In the genomic region with DNA sequence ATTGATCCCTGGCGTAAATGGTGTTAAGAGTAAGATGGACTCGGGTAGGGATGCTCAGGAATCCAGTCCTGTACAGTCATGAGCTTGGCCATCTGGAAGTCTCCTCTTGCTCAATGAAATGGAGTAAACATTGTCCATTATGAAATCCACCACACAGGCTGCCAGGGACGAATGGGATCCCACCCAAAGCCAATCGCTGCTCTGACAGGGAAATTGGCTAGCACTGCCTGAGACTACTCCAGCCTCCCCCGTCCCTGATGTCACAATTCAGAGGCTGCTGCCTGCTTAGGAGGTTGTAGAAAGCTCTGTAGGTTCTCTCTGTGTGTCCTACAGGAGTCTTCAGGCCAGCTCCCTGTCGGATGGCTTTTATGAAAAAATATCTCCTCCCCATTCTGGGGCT, we compare ENCODE assay signal across 9 cellular contexts. TPM values are rescaled to one million over a fixed set of nuclear protein-coding genes. Genes with fewer than 3 reads are reported as not detected.
A peak's percentile ranks its signal among the peaks of the same experiment; 100 is the strongest.
DNase-seq lines count a peak whose midpoint lies in the region; ATAC-seq and TF ChIP-seq lines count a peak whose summit lies in the region.
"Had no signal": no experiment of that assay in that cellular context is flagged by ENCODE, and none has a peak within 500 bp of the region (broad histone marks: within the 10 kb centered on the region; RNA-seq: fewer than 3 reads in every experiment).

A gene (plus strand): TSS at position 263 of the 400 bp plus-strand sequence. CDS start 97 bp downstream, at position 360.

- H3K27me3 ChIP-seq in IMR-90 (ENCODE audit: control insufficient read depth, insufficient read depth, low read length) (no peaks in the 10 kb centered on the region), hepatocyte (peaks cover 3% of the 10 kb centered on the region), stomach smooth muscle (ENCODE audit: control insufficient read depth in 1 of 2, insufficient read depth in 2 of 2, low read length in 2 of 2) (no peaks in the 10 kb centered on the region), HAP-1 (ENCODE audit: low read depth) (0 out of 2 replicates have a peak, but pooled peaks cover 2% of the 10 kb centered on the region), WERI-Rb-1 (ENCODE audit: insufficient read depth, low read depth, severe bottlenecking) (peaks cover 58% of the 10 kb centered on the region)

- CTCF ChIA-PET in IMR-90 (lab: Yijun Ruan, JAX): interaction anchor here (1.4 kb wide), 1 partner anchor 13 kb away, joined by 3 read pairs; no protein-coding TSS in a partner anchor

- H3K79me1 ChIP-seq in IMR-90 (ENCODE audit: low read depth in 1 of 2, low read length in 2 of 2): no peaks in the 10 kb centered on the region

- ATAC-seq in IMR-90 (ENCODE audit: low read depth): peak; percentile 86
- ATAC-seq in activated naive CD8-positive, alpha-beta T cell treated with anti-CD3 and anti-CD28 coated beads, Interleukin-2, amount 50 U/mL, for 24 hours: no peak

- no peak within 1 kb of the TSS for H2BK20ac ChIP-seq in IMR-90 (ENCODE audit: low read depth, low read length)

- H2AK5ac ChIP-seq in IMR-90 (ENCODE audit: low read depth, low read length): 0 out of 2 replicates have a peak within 1 kb of the TSS, but pooled peaks have one; percentile 20

- H3K36me3 ChIP-seq in IMR-90 (ENCODE audit: control insufficient read depth, insufficient read depth, low read length): no peaks in the 10 kb centered on the region
- H3K36me3 ChIP-seq in hepatocyte (replicated peaks; ENCODE audit: insufficient read depth, low read depth): no peaks in the 10 kb centered on the region
- no peaks in the 10 kb centered on the region for H3K36me3 ChIP-seq in stomach smooth muscle (ENCODE audit: control insufficient read depth in 2 of 2, insufficient read depth in 2 of 2, low read length in 2 of 2)
- no peaks in the 10 kb centered on the region for H3K36me3 ChIP-seq in HAP-1 (replicated peaks)
- no peaks in the 10 kb centered on the region for H3K36me3 ChIP-seq in WERI-Rb-1

- no peak within 1 kb of the TSS; the same call in 1 of the 2 replicates for H3K23ac ChIP-seq in IMR-90 (ENCODE audit: low read depth, low read length)

- no peak within 1 kb of the TSS for H3K56ac ChIP-seq in IMR-90 (ENCODE audit: extremely low read depth, insufficient read depth, low read length)

- H2BK120ac ChIP-seq in IMR-90 (ENCODE audit: low read depth, low read length): no peak within 1 kb of the TSS

- H3K27ac Mint-ChIP-seq in activated naive CD8-positive, alpha-beta T cell treated with anti-CD3 and anti-CD28 coated beads, Interleukin-2, amount 50 U/mL, for 24 hours: peak within 1 kb of the TSS; percentile 63
- H3K27ac Mint-ChIP-seq in chondrocyte (ENCODE audit: unreplicated experiment): no peak within 1 kb of the TSS

- H3K9me3 ChIP-seq in IMR-90 (ENCODE audit: control insufficient read depth, insufficient read depth, low read length) (no peaks in the 10 kb centered on the region), hepatocyte (ENCODE audit: low read depth) (no peaks in the 10 kb centered on the region), stomach smooth muscle (ENCODE audit: control insufficient read depth in 2 of 2, low read length in 2 of 2) (no peaks in the 10 kb centered on the region), HAP-1 (no peaks in the 10 kb centered on the region), WERI-Rb-1 (ENCODE audit: severe bottlenecking) (no peaks in the 10 kb centered on the region)

- intact Hi-C loops in IMR-90 (cut with micrococcal nuclease): no loop called here

- no CpG with 5 or more reads among the region's 6 CpGs for WGBS in IMR-90 (ENCODE audit: extremely low coverage in 2 of 2, insufficient read length in 1 of 2), 2 experiments
- WGBS in hepatocyte (ENCODE audit: low lambda C conversion rate, missing lambda C conversion rate): 77% methylated on average over 6 of the region's 6 CpGs

- DNase-seq in IMR-90 (peak; percentile 83), hepatocyte (ENCODE audit: low spot score) (peak; percentile 21), HAP-1 (ENCODE audit: low spot score in 2 of 2) (no peak), chondrocyte (ENCODE audit: low spot score) (no peak), WERI-Rb-1 (no peak)
- DNase-seq in activated naive CD8-positive, alpha-beta T cell treated with anti-CD3 and anti-CD28 coated beads, Interleukin-2, amount 50 U/mL, for 24 hours: no peak
- DNase-seq in effector CD4-positive, alpha-beta T cell: no peak
- DNase-seq: dermis blood vessel endothelial cell had no signal

- no peak within 1 kb of the TSS for H2AK9ac ChIP-seq in IMR-90 (replicated peaks; ENCODE audit: low read depth, low read length, poor library complexity)

- H2AFZ ChIP-seq in IMR-90 (replicated peaks; ENCODE audit: low read length, poor library complexity) (no peak within 1 kb of the TSS), hepatocyte (no peak within 1 kb of the TSS)

- H3K4me1 ChIP-seq in IMR-90 (ENCODE audit: control insufficient read depth, insufficient read depth, low read length): no peaks in the 10 kb centered on the region
- H3K4me1 ChIP-seq in hepatocyte (ENCODE audit: insufficient read depth): no peaks in the 10 kb centered on the region
- H3K4me1 ChIP-seq in stomach smooth muscle (ENCODE audit: control insufficient read depth, insufficient read depth, low read length): no peaks in the 10 kb centered on the region
- H3K4me1 ChIP-seq in HAP-1: no peaks in the 10 kb centered on the region

- H3K4me2 ChIP-seq in IMR-90 (ENCODE audit: low read depth, low read length) (no peak within 1 kb of the TSS), hepatocyte (no peak within 1 kb of the TSS)

- H4K5ac ChIP-seq in IMR-90 (ENCODE audit: low read depth, low read length): no peak within 1 kb of the TSS

- no peak within 1 kb of the TSS for H4K91ac ChIP-seq in IMR-90 (ENCODE audit: insufficient read depth, low read depth, low read length)

- no peaks in the 10 kb centered on the region for H3K9me2 ChIP-seq in hepatocyte (replicated peaks; ENCODE audit: insufficient read depth)

- H3K9ac ChIP-seq in IMR-90 (ENCODE audit: low read depth, low read length): no peak within 1 kb of the TSS
- no peak within 1 kb of the TSS for H3K9ac ChIP-seq in stomach smooth muscle (ENCODE audit: low read length in 2 of 2)

- no peaks in the 10 kb centered on the region for H3K9me1 ChIP-seq in IMR-90 (ENCODE audit: insufficient read depth, low read length)

- H2BK5ac ChIP-seq in IMR-90 (ENCODE audit: low read depth, low read length, poor library complexity, severe bottlenecking): no peak within 1 kb of the TSS

- H3K14ac ChIP-seq in IMR-90 (replicated peaks; ENCODE audit: low read depth, low read length): no peak within 1 kb of the TSS

- peaks cover 62% of the 10 kb centered on the region for H3K4me1 Mint-ChIP-seq in activated naive CD8-positive, alpha-beta T cell treated with anti-CD3 and anti-CD28 coated beads, Interleukin-2, amount 50 U/mL, for 24 hours
- H3K4me1 Mint-ChIP-seq in chondrocyte (ENCODE audit: low read depth): no peaks in the 10 kb centered on the region

- H4K20me1 ChIP-seq in IMR-90 (ENCODE audit: insufficient read depth, low read length) (no peaks in the 10 kb centered on the region), hepatocyte (ENCODE audit: insufficient read depth, poor library complexity, severe bottlenecking) (no peaks in the 10 kb centered on the region)

- in situ Hi-C loops in IMR-90 (cut with MboI; ENCODE audit: low sequenced_read_pairs) (no loop called here), HAP-1 (cut with MboI; ENCODE audit: low sequenced_read_pairs) (no loop called here)

- TF ChIP-seq RAD21 in IMR-90 (IDR thresholded peaks at IDR 0.05; ENCODE audit: low read length): no peak

- H3K18ac ChIP-seq in IMR-90 (ENCODE audit: low read depth, low read length): no peak within 1 kb of the TSS

- H3K27ac ChIP-seq in IMR-90 (ENCODE audit: insufficient read depth, low read length) (no peak within 1 kb of the TSS), hepatocyte (no peak within 1 kb of the TSS), stomach smooth muscle (ENCODE audit: low read length) (peak within 1 kb of the TSS; percentile 26), WERI-Rb-1 (no peak within 1 kb of the TSS)

- H3K4me3 ChIP-seq in IMR-90 (ENCODE audit: insufficient read depth, low read depth, low read length): no peak within 1 kb of the TSS
- no peak within 1 kb of the TSS for H3K4me3 ChIP-seq in hepatocyte
- peak within 1 kb of the TSS in 1 of 2 donors; percentile 3 for H3K4me3 ChIP-seq in stomach smooth muscle (ENCODE audit: low read length in 2 of 2)
- H3K4me3 ChIP-seq in HAP-1: no peak within 1 kb of the TSS
- no peak within 1 kb of the TSS for H3K4me3 ChIP-seq in WERI-Rb-1 (ENCODE audit: low read depth, low read length)

- H3K4ac ChIP-seq in IMR-90 (ENCODE audit: low read depth, low read length): no peak within 1 kb of the TSS

- no peak within 1 kb of the TSS for H4K8ac ChIP-seq in IMR-90 (ENCODE audit: low read depth in 2 of 2, low read length in 2 of 2)

- H2BK15ac ChIP-seq in IMR-90 (ENCODE audit: low read depth, low read length): no peak within 1 kb of the TSS

- no peak for TF ChIP-seq CTCF in IMR-90 (conservative IDR thresholded peaks at IDR 0.05; ENCODE audit: low read depth, low read length)
- TF ChIP-seq CTCF in hepatocyte (IDR thresholded peaks at IDR 0.05; ENCODE audit: poor library complexity): no peak
- no peak for TF ChIP-seq CTCF in chondrocyte (IDR thresholded peaks at IDR 0.05)
- TF ChIP-seq CTCF in WERI-Rb-1 (IDR thresholded peaks at IDR 0.05; ENCODE audit: low read depth, low read length): no peak

- no peaks in the 10 kb centered on the region for H3K27me3 Mint-ChIP-seq in activated naive CD8-positive, alpha-beta T cell treated with anti-CD3 and anti-CD28 coated beads, Interleukin-2, amount 50 U/mL, for 24 hours
- H3K27me3 Mint-ChIP-seq in chondrocyte (ENCODE audit: low read depth): peaks cover 83% of the 10 kb centered on the region

- BruUV-seq in IMR-90 (replicated peaks; lab: Mats Ljungman, UMichigan): no TSS peak

- H3K36me3 Mint-ChIP-seq in activated naive CD8-positive, alpha-beta T cell treated with anti-CD3 and anti-CD28 coated beads, Interleukin-2, amount 50 U/mL, for 24 hours (ENCODE audit: low read depth): no peaks in the 10 kb centered on the region
- no peaks in the 10 kb centered on the region for H3K36me3 Mint-ChIP-seq in chondrocyte (ENCODE audit: low read depth)

- peak within 1 kb of the TSS; percentile 49 for H3K4me3 Mint-ChIP-seq in activated naive CD8-positive, alpha-beta T cell treated with anti-CD3 and anti-CD28 coated beads, Interleukin-2, amount 50 U/mL, for 24 hours
- H3K4me3 Mint-ChIP-seq in chondrocyte (ENCODE audit: unreplicated experiment): no peak within 1 kb of the TSS

- no peaks in the 10 kb centered on the region for H3K9me3 Mint-ChIP-seq in activated naive CD8-positive, alpha-beta T cell treated with anti-CD3 and anti-CD28 coated beads, Interleukin-2, amount 50 U/mL, for 24 hours
- no peaks in the 10 kb centered on the region for H3K9me3 Mint-ChIP-seq in chondrocyte (ENCODE audit: low read depth)

- POLR2A ChIA-PET in IMR-90 (lab: Charles Lee; ENCODE audit: unreplicated experiment): no interaction called here

- H3K79me2 ChIP-seq in hepatocyte: no peaks in the 10 kb centered on the region

- dilution Hi-C loops in IMR-90 (cut with HindIII; ENCODE audit: low sequenced_read_pairs, unreplicated experiment): no loop called here

- no peak for TF ChIP-seq POLR2A in IMR-90 (IDR thresholded peaks at IDR 0.05; ENCODE audit: low read depth, low read length)

RNA-seq across cellular contexts. Expression of the gene that starts here (rescaled TPM):
- total RNA-seq in IMR-90 (2012; rRNA removed): 0.28 and 0.72 TPM in 2 replicates
- 0.30 and 0.41 TPM in 2 replicates for polyA plus RNA-seq in IMR-90 (2012; rRNA removed)
- polyA plus RNA-seq in IMR-90 (2012; cell fraction: cytosol; rRNA removed): 0.34 and 0.35 TPM in 2 replicates
- polyA plus RNA-seq in IMR-90 (2012; cell fraction: nucleus; rRNA removed; ENCODE audit: low replicate concordance): 0.09 and 0.19 TPM in 2 replicates
- 1.7 and 2.1 TPM in 2 replicates for total RNA-seq in hepatocyte
- not detected in 2 replicates for polyA plus RNA-seq in hepatocyte
- not detected in 3 replicates for total RNA-seq in chondrocyte
- total RNA-seq: dermis blood vessel endothelial cell had no signal

Comparison
In these comparisons a context has a peak if more than half of its experiments do, and no peak if none do; other contexts are left out.
1. Peak in DNase-seq and ATAC-seq in IMR-90; RNA of the gene not detected or under 1 TPM.